ENCODE assay signal across 14 cellular contexts in the genomic region with DNA sequence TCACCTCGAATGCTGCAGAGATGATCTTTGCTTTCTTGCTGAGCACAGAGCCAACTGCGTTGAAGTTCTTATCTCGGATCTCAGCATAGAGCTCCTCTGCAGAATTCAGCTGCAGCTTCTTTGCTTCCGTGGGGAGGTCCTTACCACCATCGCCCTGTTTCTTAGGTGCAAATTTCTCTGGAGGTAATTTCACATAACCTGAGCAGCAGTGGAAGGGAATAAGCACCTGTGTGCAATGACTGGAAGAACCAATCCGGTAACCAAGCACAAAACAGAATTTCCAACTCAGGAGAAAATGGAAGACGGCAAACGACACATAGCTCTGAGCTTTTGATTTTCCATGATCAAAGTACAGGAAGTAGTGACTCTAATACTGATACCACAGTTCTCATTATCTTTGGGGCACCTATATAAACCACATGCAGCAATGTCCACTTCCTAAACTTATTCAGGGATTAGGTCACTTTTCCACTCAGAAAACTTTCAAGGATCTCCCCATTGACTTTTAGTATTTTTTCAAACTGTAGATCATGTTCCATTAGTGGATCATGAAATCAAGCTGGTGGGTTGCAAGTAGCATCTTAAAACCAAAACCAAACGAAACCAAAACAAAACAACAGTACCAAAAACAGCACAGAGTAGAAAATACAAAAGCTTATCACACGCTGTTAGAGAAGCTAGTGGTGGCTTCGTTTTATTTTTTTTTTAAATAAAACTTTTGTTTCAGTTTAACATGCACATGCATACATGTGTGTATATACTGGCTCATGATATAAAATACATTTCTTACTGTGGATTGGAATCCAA. TPM values are rescaled to one million over a fixed set of nuclear protein-coding genes. Genes with fewer than 3 reads are reported as not detected.
DNase-seq lines count a peak whose midpoint lies in the region; ATAC-seq and TF ChIP-seq lines count a peak whose summit lies in the region.
"Had no signal": no experiment of that assay in that cellular context is flagged by ENCODE, and none has a peak within 500 bp of the region (broad histone marks: within the 10 kb centered on the region; RNA-seq: fewer than 3 reads in every experiment).

No MANE protein-coding gene starts in this region.

- H3K4me2 ChIP-seq in BLaER1 treated with 17β-estradiol and CSF1 and Interleukin-3, amounts not matched to agents 10 nM and 100 nM: peak overlapping the region in 8 of 11 experiments; percentile 30 to 63 (median 42); a peak in 14 of 22 replicates
- H3K4me2 ChIP-seq in neural progenitor cell: no peak overlapping the region

- H2AFZ ChIP-seq in neural progenitor cell (replicated peaks): no peak overlapping the region

- H3K9ac ChIP-seq in BLaER1 treated with 17β-estradiol and CSF1 and Interleukin-3, amounts not matched to agents 10 nM and 100 nM: no peak overlapping the region
- H3K9ac ChIP-seq in endodermal cell (ENCODE audit: extremely low read depth, low read length, poor library complexity, severe bottlenecking) (no peak overlapping the region), neural progenitor cell (no peak overlapping the region)

- H3K79me2 ChIP-seq in neural progenitor cell (ENCODE audit: low read depth): no peaks in the 10 kb centered on the region

- no peak for DNase-seq in activated T-cell treated with anti-CD3 and anti-CD28 coated beads, Interleukin-2, amount 50 U/mL, for 4 hours
- DNase-seq in immature natural killer cell: peak in 1 of 3 donors; percentile 22
- no peak for DNase-seq in endodermal cell
- DNase-seq in neural progenitor cell (ENCODE audit: low spot score): no peak
- DNase-seq in type B pancreatic cell (ENCODE audit: extremely low spot score, unreplicated experiment): no peak
- DNase-seq: DMS153, foreskin fibroblast, H9, NCI-H2171, WERI-Rb-1 had no signal

- H4K20me1 ChIP-seq in BLaER1 treated with 17β-estradiol and CSF1 and Interleukin-3, amounts not matched to agents 10 nM and 100 nM: peaks cover 0 to 5% (median 0%) of the 10 kb centered on the region in 11 experiments; a peak in 3 of 22 replicates
- no peaks in the 10 kb centered on the region for H4K20me1 ChIP-seq in neural progenitor cell (ENCODE audit: low read depth)

- no peaks in the 10 kb centered on the region for H3F3A ChIP-seq in neural progenitor cell (ENCODE audit: low read depth)

- no peak for TF ChIP-seq CTCF in endodermal cell (conservative IDR thresholded peaks at IDR 0.05)
- no peak for TF ChIP-seq CTCF in neural progenitor cell (IDR thresholded peaks at IDR 0.05)
- TF ChIP-seq CTCF in type B pancreatic cell (conservative IDR thresholded peaks at IDR 0.05): no peak

- H3K4me1 ChIP-seq in BLaER1 treated with 17β-estradiol and CSF1 and Interleukin-3, amounts not matched to agents 10 nM and 100 nM: peaks cover 0 to 22% (median 17%) of the 10 kb centered on the region in 10 experiments; a peak in 15 of 20 replicates
- H3K4me1 ChIP-seq in endodermal cell (ENCODE audit: control insufficient read depth, insufficient read depth, low read length) (no peaks in the 10 kb centered on the region), neural progenitor cell (no peaks in the 10 kb centered on the region)
- H3K4me1 ChIP-seq: SJSA1 had no signal

- ATAC-seq in activated T-cell treated with anti-CD3 and anti-CD28 coated beads, Interleukin-2, amount 50 U/mL, for 4 hours: peak; percentile 76 to 86
- ATAC-seq in GM19467 (IDR thresholded peaks at IDR 0.05; ENCODE audit: unreplicated experiment): no peak

- no peaks in the 10 kb centered on the region for H3K27me3 ChIP-seq in BLaER1 treated with 17β-estradiol and CSF1 and Interleukin-3, amounts not matched to agents 10 nM and 100 nM
- H3K27me3 ChIP-seq in endodermal cell (ENCODE audit: control insufficient read depth, insufficient read depth, low read length, poor library complexity, severe bottlenecking): no peaks in the 10 kb centered on the region
- H3K27me3 ChIP-seq in neural progenitor cell: no peaks in the 10 kb centered on the region
- H3K27me3 ChIP-seq: SJSA1 had no signal

- peaks cover 0 to 3% (median 0%) of the 10 kb centered on the region in 3 donors for H3K4me1 Mint-ChIP-seq in IgD-negative memory B cell
- peaks cover 33% of the 10 kb centered on the region for H3K4me1 Mint-ChIP-seq in activated T-cell treated with anti-CD3 and anti-CD28 coated beads, Interleukin-2, amount 50 U/mL, for 4 hours (ENCODE audit: low read depth)
- H3K4me1 Mint-ChIP-seq in immature natural killer cell: peaks cover 3 to 9% of the 10 kb centered on the region in 2 donors
- H3K4me1 Mint-ChIP-seq in endodermal cell: no peaks in the 10 kb centered on the region
- H3K4me1 Mint-ChIP-seq in neural progenitor cell: no peaks in the 10 kb centered on the region
- H3K4me1 Mint-ChIP-seq in type B pancreatic cell (ENCODE audit: unreplicated experiment): no peaks in the 10 kb centered on the region
- H3K4me1 Mint-ChIP-seq: H9 had no signal

- H3K4me3 Mint-ChIP-seq in IgD-negative memory B cell: peak overlapping the region in 2 of 4 donors; percentile 23 to 47
- peak overlapping the region; percentile 71 for H3K4me3 Mint-ChIP-seq in activated T-cell treated with anti-CD3 and anti-CD28 coated beads, Interleukin-2, amount 50 U/mL, for 4 hours
- H3K4me3 Mint-ChIP-seq in immature natural killer cell: peak overlapping the region in 1 of 5 donors; percentile 84
- no peak overlapping the region for H3K4me3 Mint-ChIP-seq in endodermal cell
- no peak overlapping the region for H3K4me3 Mint-ChIP-seq in neural progenitor cell
- no peak overlapping the region for H3K4me3 Mint-ChIP-seq in type B pancreatic cell
- H3K4me3 Mint-ChIP-seq: H9 had no signal

- H3K9me3 ChIP-seq in BLaER1 treated with 17β-estradiol and CSF1 and Interleukin-3, amounts not matched to agents 10 nM and 100 nM (replicated peaks in 1 of 11): no peaks in the 10 kb centered on the region
- H3K9me3 ChIP-seq in endodermal cell (ENCODE audit: control insufficient read depth, low read length) (no peaks in the 10 kb centered on the region), neural progenitor cell (ENCODE audit: low read depth) (no peaks in the 10 kb centered on the region)
- H3K9me3 ChIP-seq: SJSA1 had no signal

- H3K27me3 Mint-ChIP-seq in IgD-negative memory B cell (no peaks in the 10 kb centered on the region), immature natural killer cell (ENCODE audit: low read depth in 3 of 3) (peaks cover 0 to 3% (median 2%) of the 10 kb centered on the region in 3 donors), endodermal cell (ENCODE audit: insufficient read depth) (no peaks in the 10 kb centered on the region), neural progenitor cell (ENCODE audit: insufficient read depth, low read depth) (peaks cover 2% of the 10 kb centered on the region), type B pancreatic cell (no peaks in the 10 kb centered on the region)
- H3K27me3 Mint-ChIP-seq in activated T-cell treated with anti-CD3 and anti-CD28 coated beads, Interleukin-2, amount 50 U/mL, for 4 hours (ENCODE audit: low read depth): no peaks in the 10 kb centered on the region

- H3K36me3 Mint-ChIP-seq in IgD-negative memory B cell: peaks cover 1% of the 10 kb centered on the region
- peaks cover 23% of the 10 kb centered on the region for H3K36me3 Mint-ChIP-seq in activated T-cell treated with anti-CD3 and anti-CD28 coated beads, Interleukin-2, amount 50 U/mL, for 4 hours (ENCODE audit: insufficient read depth)
- peaks cover 8 to 41% (median 14%) of the 10 kb centered on the region in 3 donors for H3K36me3 Mint-ChIP-seq in immature natural killer cell
- H3K36me3 Mint-ChIP-seq in endodermal cell (ENCODE audit: low read depth): peaks cover 48% of the 10 kb centered on the region
- H3K36me3 Mint-ChIP-seq in neural progenitor cell: peaks cover 9% of the 10 kb centered on the region
- H3K36me3 Mint-ChIP-seq in type B pancreatic cell: peaks cover 12% of the 10 kb centered on the region

- H3K36me3 ChIP-seq in BLaER1 treated with 17β-estradiol and CSF1 and Interleukin-3, amounts not matched to agents 10 nM and 100 nM: peaks cover 26 to 84% (median 70%) of the 10 kb centered on the region in 11 experiments
- H3K36me3 ChIP-seq in endodermal cell (ENCODE audit: control insufficient read depth, insufficient read depth, low read length): peaks cover 44% of the 10 kb centered on the region
- no peaks in the 10 kb centered on the region for H3K36me3 ChIP-seq in neural progenitor cell

- 92 to 94% methylated on average over 8 to 11 of the region's 11 CpGs for WGBS in endodermal cell (ENCODE audit: insufficient coverage in 1 of 2, insufficient read length in 1 of 2), 2 experiments

- no peak overlapping the region for H3K27ac ChIP-seq in BLaER1 treated with 17β-estradiol and CSF1 and Interleukin-3, amounts not matched to agents 10 nM and 100 nM
- no peak overlapping the region for H3K27ac ChIP-seq in endodermal cell (ENCODE audit: low read depth, low read length)
- H3K27ac ChIP-seq in neural progenitor cell: no peak overlapping the region
- H3K27ac ChIP-seq: SJSA1, WERI-Rb-1 had no signal

- no peaks in the 10 kb centered on the region for H3K9me3 Mint-ChIP-seq in IgD-negative memory B cell
- H3K9me3 Mint-ChIP-seq in activated T-cell treated with anti-CD3 and anti-CD28 coated beads, Interleukin-2, amount 50 U/mL, for 4 hours: no peaks in the 10 kb centered on the region
- no peaks in the 10 kb centered on the region for H3K9me3 Mint-ChIP-seq in immature natural killer cell
- H3K9me3 Mint-ChIP-seq in endodermal cell: no peaks in the 10 kb centered on the region
- no peaks in the 10 kb centered on the region for H3K9me3 Mint-ChIP-seq in neural progenitor cell
- H3K9me3 Mint-ChIP-seq in type B pancreatic cell: no peaks in the 10 kb centered on the region
- H3K9me3 Mint-ChIP-seq: H9 had no signal

- peak overlapping the region in 2 of 3 donors; percentile 54 to 80 for H3K27ac Mint-ChIP-seq in IgD-negative memory B cell
- H3K27ac Mint-ChIP-seq in immature natural killer cell: peak overlapping the region in 5 of 6 donors; percentile 27 to 89 (median 62)
- H3K27ac Mint-ChIP-seq in endodermal cell: no peak overlapping the region
- no peak overlapping the region for H3K27ac Mint-ChIP-seq in neural progenitor cell
- H3K27ac Mint-ChIP-seq in type B pancreatic cell: no peak overlapping the region
- H3K27ac Mint-ChIP-seq: H9 had no signal

- no peak overlapping the region for H3K4me3 ChIP-seq in BLaER1 treated with 17β-estradiol and CSF1 and Interleukin-3, amounts not matched to agents 10 nM and 100 nM
- H3K4me3 ChIP-seq in endodermal cell (ENCODE audit: low read length) (no peak overlapping the region), neural progenitor cell (no peak overlapping the region)
- H3K4me3 ChIP-seq: SJSA1 had no signal

RNA-seq across cellular contexts. Expression of gene DIABLO, which starts 18.9 kb away (rescaled TPM):
- polyA plus RNA-seq in IgD-negative memory B cell: 51.0 TPM
- total RNA-seq in activated T-cell treated with anti-CD3 and anti-CD28 coated beads, Interleukin-2, amount 50 U/mL, for 4 hours: 10 to 100 TPM; 66.4 to 75.3 (median 72.5) TPM
- 10 to 100 TPM; 68.0 to 99.2 (median 76.4) TPM for polyA plus RNA-seq in immature natural killer cell
- 10 to 100 TPM; 77.5 to 81.0 TPM for total RNA-seq in endodermal cell
- polyA plus RNA-seq in endodermal cell (2013, experiment 1 of 2): 77.6 TPM
- polyA plus RNA-seq in endodermal cell (2013, experiment 2 of 2): 71.8 TPM
- total RNA-seq in neural progenitor cell (ENCODE audit: low replicate concordance): 114 and 131 TPM in 2 replicates
- 57.6 and 59.3 TPM in 2 replicates for total RNA-seq in type B pancreatic cell (ENCODE audit: low replicate concordance)

RNA-seq across cellular contexts. Expression of gene VPS33A, which starts 21.5 kb away (rescaled TPM):
- polyA plus RNA-seq in IgD-negative memory B cell (27.6 TPM), immature natural killer cell (10 to 100 TPM; 17.6 to 37.0 (median 32.7) TPM)
- total RNA-seq in activated T-cell treated with anti-CD3 and anti-CD28 coated beads, Interleukin-2, amount 50 U/mL, for 4 hours: 10 to 100 TPM; 31.4 to 35.6 (median 32.3) TPM
- total RNA-seq in endodermal cell (10 to 100 TPM; 50.6 to 52.8 TPM), neural progenitor cell (ENCODE audit: low replicate concordance) (26.1 and 42.0 TPM in 2 replicates), type B pancreatic cell (ENCODE audit: low replicate concordance) (33.0 and 34.7 TPM in 2 replicates)
- polyA plus RNA-seq in endodermal cell (2013, experiment 1 of 2): 29.3 TPM
- polyA plus RNA-seq in endodermal cell (2013, experiment 2 of 2): 26.8 TPM

RNA-seq across cellular contexts. Expression of gene B3GNT4, which starts 41.3 kb away (rescaled TPM):
- 0.29 TPM for polyA plus RNA-seq in IgD-negative memory B cell
- under 1 TPM; 0.16 to 0.43 (median 0.19) TPM for total RNA-seq in activated T-cell treated with anti-CD3 and anti-CD28 coated beads, Interleukin-2, amount 50 U/mL, for 4 hours
- polyA plus RNA-seq in immature natural killer cell: under 1 TPM in 1 of 3 donors, not detected in 2; 0.82 TPM
- total RNA-seq in endodermal cell: 1 to 10 TPM; 1.6 to 1.8 TPM
- polyA plus RNA-seq in endodermal cell (2013, experiment 1 of 2): 1.4 TPM
- 0.41 TPM for polyA plus RNA-seq in endodermal cell (2013, experiment 2 of 2)
- 0.30 and 0.53 TPM in 2 replicates for total RNA-seq in neural progenitor cell (ENCODE audit: low replicate concordance)
- total RNA-seq in type B pancreatic cell (ENCODE audit: low replicate concordance): 0.53 and 0.86 TPM in 2 replicates
- total RNA-seq: SJSA1 had no signal

Comparison
In these comparisons a context has a peak if more than half of its experiments do, and no peak if none do; other contexts are left out.
1. H3K27ac Mint-ChIP-seq: peak in IgD-negative memory B cell (2 of 3) and immature natural killer cell (5 of 6); none in endodermal cell (single experiment), neural progenitor cell (single experiment) and type B pancreatic cell (single experiment).